Comparison of ENCODE assay signal across 17 cellular contexts in genomic region chr15:36644156-36644896, GRCh38.
DNase-seq lines count a peak whose midpoint lies in the region; ATAC-seq, FAIRE-seq and TF ChIP-seq lines count a peak whose summit lies in the region.
"Had no signal": no experiment of that assay in that cellular context is flagged by ENCODE, and none has a peak within 500 bp of the region (broad histone marks: within the 10 kb centered on the region; RNA-seq: fewer than 3 reads in every experiment).

No MANE protein-coding gene starts in this region.

- H3K4me1 ChIP-seq in endodermal cell (ENCODE audit: control insufficient read depth, insufficient read depth, low read length) (no peaks in the 10 kb centered on the region), esophagus squamous epithelium (peaks cover 0 to 10% (median 3%) of the 10 kb centered on the region in 3 donors)
- H3K4me1 ChIP-seq: Peyer's patch had no signal

- H3K27me3 Mint-ChIP-seq in endodermal cell (ENCODE audit: insufficient read depth), result no peaks in the 10 kb centered on the region
- H3K27me3 Mint-ChIP-seq: activated B cell treated with CpG ODN at 0.5 μM for 24 hours, T-cell had no signal

- no peaks in the 10 kb centered on the region for H3K9me3 Mint-ChIP-seq in endodermal cell
- H3K9me3 Mint-ChIP-seq: activated B cell treated with CpG ODN at 0.5 μM for 24 hours; activated T-helper 2 cell treated with anti-CD3 and anti-CD28 coated beads, Interferon-gamma antibody, Interleukin-2, Interleukin-4, amounts not matched to agents 10 μg/mL and 5 μg/mL and 100 μg/mL, durations not matched to agents 14 hours and 24 hours and 36 hours; natural killer cell; T-cell had no signal

- 50 to 84% methylated on average over 3 to 7 of the region's 7 CpGs for WGBS in endodermal cell (ENCODE audit: insufficient coverage in 1 of 2, insufficient read length in 1 of 2), 2 experiments
- 71 to 75% methylated on average over 7 of the region's 7 CpGs for WGBS in esophagus squamous epithelium, 2 donors

- H3K4me3 Mint-ChIP-seq in endodermal cell, result no peak overlapping the region
- H3K4me3 Mint-ChIP-seq: activated B cell treated with CpG ODN at 0.5 μM for 24 hours, natural killer cell, T-cell had no signal

- peak; percentile 88 for DNase-seq in ELF-1 (ENCODE audit: low read depth, low spot score)
- peak; percentile 76 for DNase-seq in NCI-H1105 (lab: John Stamatoyannopoulos, UW)
- DNase-seq in NCI-H2227 treated with DMSO at 0.1 percent for 48 hours (lab: John Stamatoyannopoulos, UW), result peak; percentile 94
- no peak for DNase-seq in endodermal cell
- DNase-seq in GM19239 (ENCODE audit: insufficient read length, low spot score), result no peak
- no peak for DNase-seq in NCI-H526 (lab: John Stamatoyannopoulos, UW)
- no peak for DNase-seq in esophagus squamous epithelium (lab: John Stamatoyannopoulos, UW)
- DNase-seq: activated B cell treated with CpG ODN at 0.5 μM for 24 hours; activated CD8-positive, alpha-beta memory T cell treated with anti-CD3 and anti-CD28 coated beads for 24 hours; natural killer cell; NCI-H345; Peyer's patch; stimulated activated CD4-positive, alpha-beta T cell treated with anti-CD3 and anti-CD28 coated beads, Interleukin-15, amount 100 ng/mL, for 24 hours; T-cell had no signal

- peaks cover 5% of the 10 kb centered on the region for H3K4me1 Mint-ChIP-seq in endodermal cell
- H3K4me1 Mint-ChIP-seq: activated B cell treated with CpG ODN at 0.5 μM for 24 hours, T-cell had no signal

- no peak overlapping the region for H3K9ac ChIP-seq in endodermal cell (ENCODE audit: extremely low read depth, low read length, poor library complexity, severe bottlenecking)

- no peak overlapping the region for H3K4me3 ChIP-seq in endodermal cell (ENCODE audit: low read length)
- H3K4me3 ChIP-seq in esophagus squamous epithelium, result no peak overlapping the region
- H3K4me3 ChIP-seq: lung, Peyer's patch had no signal

- peak overlapping the region; percentile 83 for H3K27ac ChIP-seq in endodermal cell (ENCODE audit: low read depth, low read length)
- no peak overlapping the region for H3K27ac ChIP-seq in esophagus squamous epithelium
- H3K27ac ChIP-seq: Peyer's patch had no signal

- no peaks in the 10 kb centered on the region for H3K36me3 Mint-ChIP-seq in endodermal cell (ENCODE audit: low read depth)
- H3K36me3 Mint-ChIP-seq: natural killer cell had no signal

- TF ChIP-seq CTCF in endodermal cell (conservative IDR thresholded peaks at IDR 0.05) (no peak), esophagus squamous epithelium (IDR thresholded peaks at IDR 0.05) (no peak)

- H3K27ac Mint-ChIP-seq in endodermal cell, result no peak overlapping the region
- H3K27ac Mint-ChIP-seq: activated B cell treated with CpG ODN at 0.5 μM for 24 hours; activated T-helper 2 cell treated with anti-CD3 and anti-CD28 coated beads, Interferon-gamma antibody, Interleukin-2, Interleukin-4, amounts not matched to agents 10 μg/mL and 5 μg/mL and 100 μg/mL, durations not matched to agents 14 hours and 24 hours and 36 hours; natural killer cell; T-cell had no signal

- H3K27me3 ChIP-seq in endodermal cell (ENCODE audit: control insufficient read depth, insufficient read depth, low read length, poor library complexity, severe bottlenecking), result no peaks in the 10 kb centered on the region
- H3K27me3 ChIP-seq in esophagus squamous epithelium, result no peaks in the 10 kb centered on the region
- H3K27me3 ChIP-seq: Peyer's patch had no signal

- no peak for FAIRE-seq in GM19239 (lab: Jason Lieb, UNC)

- H3K9me3 ChIP-seq in endodermal cell (ENCODE audit: control insufficient read depth, low read length), result no peaks in the 10 kb centered on the region
- no peaks in the 10 kb centered on the region for H3K9me3 ChIP-seq in esophagus squamous epithelium
- H3K9me3 ChIP-seq: Peyer's patch had no signal

- H3K36me3 ChIP-seq in endodermal cell (ENCODE audit: control insufficient read depth, insufficient read depth, low read length) (no peaks in the 10 kb centered on the region), esophagus squamous epithelium (no peaks in the 10 kb centered on the region)
- H3K36me3 ChIP-seq: Peyer's patch had no signal

- intact Hi-C loops in esophagus squamous epithelium (cut with DNase I), result no loop called here

- TF ChIP-seq POLR2A in esophagus squamous epithelium (IDR thresholded peaks at IDR 0.05), result no peak

- ATAC-seq in GM18867 (IDR thresholded peaks at IDR 0.05; ENCODE audit: unreplicated experiment), result no peak
- ATAC-seq: natural killer cell, T-cell had no signal

Comparison
In these comparisons a context has a peak if more than half of its experiments do, and no peak if none do; other contexts are left out.
1. DNase-seq: peak in ELF-1 (single experiment), NCI-H1105 (single experiment) and NCI-H2227 treated with DMSO at 0.1 percent for 48 hours (single experiment); none in endodermal cell (single experiment), GM19239 (single experiment), NCI-H526 (0 of 2) and esophagus squamous epithelium (single experiment).